Comparison of ENCODE assay signal across 15 cellular contexts in genomic region chr4:47972181-47972580, GRCh38. TPM values are rescaled to one million over a fixed set of nuclear protein-coding genes. Genes with fewer than 3 reads are reported as not detected.
DNase-seq lines count a peak whose midpoint lies in the region; ATAC-seq, FAIRE-seq and TF ChIP-seq lines count a peak whose summit lies in the region.
"Had no signal": no experiment of that assay in that cellular context is flagged by ENCODE, and none has a peak within 500 bp of the region (broad histone marks: within the 10 kb centered on the region; RNA-seq: fewer than 3 reads in every experiment).

No MANE protein-coding gene starts in this region.

- H3K27me3 Mint-ChIP-seq in activated T-cell treated with anti-CD3 and anti-CD28 coated beads, Interleukin-2, amount 50 U/mL, for 72 hours (ENCODE audit: low read depth), result no peaks in the 10 kb centered on the region

- peak; percentile 42 for DNase-seq in GM13976 (ENCODE audit: low spot score)
- no peak for DNase-seq in PC-9
- DNase-seq in RCC 7860 (ENCODE audit: low spot score), result no peak
- no peak for DNase-seq in effector memory CD4-positive, alpha-beta T cell
- DNase-seq in posterior cingulate gyrus, result no peak
- no peak for DNase-seq in activated T-cell treated with anti-CD3 and anti-CD28 coated beads, Interleukin-2, amount 50 U/mL, for 72 hours
- DNase-seq: activated CD8-positive, alpha-beta memory T cell treated with anti-CD3 and anti-CD28 coated beads, Interleukin-2, amount 50 U/mL, for 4 hours; AML-193; colonic mucosa; naive thymus-derived CD8-positive, alpha-beta T cell; NCI-H226; Right ventricle myocardium superior had no signal

- CTCF ChIA-PET in PC-9 (lab: Charles Lee), result no interaction called here

- no peak overlapping the region; the same call in 1 of the 2 replicates for H3K27ac ChIP-seq in PC-9
- H3K27ac ChIP-seq in effector memory CD4-positive, alpha-beta T cell (ENCODE audit: insufficient read depth, low read length, poor library complexity, severe bottlenecking), result no peak overlapping the region
- H3K27ac ChIP-seq: colonic mucosa, KMS-11 had no signal

- intact Hi-C loops in PC-9 (cut with micrococcal nuclease; ENCODE audit: unreplicated experiment), result no loop called here
- intact Hi-C loops in posterior cingulate gyrus (cut with DNase I), result no loop called here

- H3K9me3 ChIP-seq in PC-9 (ENCODE audit: insufficient read depth, low read depth), result no peaks in the 10 kb centered on the region; the same call in 1 of the 2 replicates
- H3K9me3 ChIP-seq in effector memory CD4-positive, alpha-beta T cell (ENCODE audit: control insufficient read depth, low read length), result no peaks in the 10 kb centered on the region
- H3K9me3 ChIP-seq: colonic mucosa had no signal

- no peaks in the 10 kb centered on the region for H3K36me3 ChIP-seq in PC-9 (ENCODE audit: low read depth)
- no peaks in the 10 kb centered on the region for H3K36me3 ChIP-seq in effector memory CD4-positive, alpha-beta T cell (ENCODE audit: control insufficient read depth, insufficient read depth, low read length)
- H3K36me3 ChIP-seq: colonic mucosa had no signal

- H3K4me3 Mint-ChIP-seq in activated T-cell treated with anti-CD3 and anti-CD28 coated beads, Interleukin-2, amount 50 U/mL, for 72 hours, result no peak overlapping the region
- H3K4me3 Mint-ChIP-seq: naive thymus-derived CD8-positive, alpha-beta T cell had no signal

- H3K9me2 ChIP-seq in PC-9 (ENCODE audit: insufficient read depth), result no peaks in the 10 kb centered on the region

- no peak overlapping the region for H3K27ac Mint-ChIP-seq in activated T-cell treated with anti-CD3 and anti-CD28 coated beads, Interleukin-2, amount 50 U/mL, for 72 hours
- H3K27ac Mint-ChIP-seq: naive thymus-derived CD8-positive, alpha-beta T cell had no signal

- 0 out of 2 replicates have a peak overlapping the region, but pooled peaks have one; percentile 16 for H2AFZ ChIP-seq in PC-9

- peak; percentile 57 for ATAC-seq in GM21381 (IDR thresholded peaks at IDR 0.05; ENCODE audit: unreplicated experiment)
- ATAC-seq in HG03103 (IDR thresholded peaks at IDR 0.05; ENCODE audit: low read depth, unreplicated experiment), result peak; percentile 89
- ATAC-seq in activated T-cell treated with anti-CD3 and anti-CD28 coated beads, Interleukin-2, amount 50 U/mL, for 72 hours (replicated peaks in 1 of 2), result no peak
- ATAC-seq: naive thymus-derived CD8-positive, alpha-beta T cell had no signal

- H3F3A ChIP-seq in PC-9 (ENCODE audit: insufficient read depth, low read depth), result no peaks in the 10 kb centered on the region

- POLR2A ChIA-PET in PC-9 (lab: Charles Lee; ENCODE audit: unreplicated experiment), result no interaction called here

- TF ChIP-seq CTCF in GM13976 (IDR thresholded peaks at IDR 0.05; ENCODE audit: borderline replicate concordance, control extremely low read depth, extremely low read depth, insufficient read depth, missing control alignments) (no peak), PC-9 (conservative IDR thresholded peaks at IDR 0.05) (no peak)

- peaks cover 18% of the 10 kb centered on the region for H3K4me1 ChIP-seq in PC-9 (replicated peaks; ENCODE audit: insufficient read depth)
- H3K4me1 ChIP-seq in effector memory CD4-positive, alpha-beta T cell (ENCODE audit: control insufficient read depth, insufficient read depth, low read length, poor library complexity, severe bottlenecking), result no peaks in the 10 kb centered on the region
- H3K4me1 ChIP-seq: colonic mucosa had no signal

- no peak overlapping the region for H3K4me2 ChIP-seq in PC-9
- H3K4me2 ChIP-seq: KMS-11 had no signal

- in situ Hi-C loops in GM13976 (cut with MboI; ENCODE audit: low sequenced_read_pairs, unreplicated experiment), result no loop called here

- no peaks in the 10 kb centered on the region for H3K4me1 Mint-ChIP-seq in activated T-cell treated with anti-CD3 and anti-CD28 coated beads, Interleukin-2, amount 50 U/mL, for 72 hours (ENCODE audit: low read depth)
- H3K4me1 Mint-ChIP-seq: naive thymus-derived CD8-positive, alpha-beta T cell had no signal

- H3K79me2 ChIP-seq in PC-9 (ENCODE audit: low read depth), result no peaks in the 10 kb centered on the region

- BruUV-seq in PC-9 (replicated peaks; lab: Mats Ljungman, UMichigan), result no TSS peak

- no peaks in the 10 kb centered on the region for H3K9me3 Mint-ChIP-seq in activated T-cell treated with anti-CD3 and anti-CD28 coated beads, Interleukin-2, amount 50 U/mL, for 72 hours

- H3K27me3 ChIP-seq in PC-9 (ENCODE audit: insufficient read depth, low read depth), result no peaks in the 10 kb centered on the region
- H3K27me3 ChIP-seq in effector memory CD4-positive, alpha-beta T cell (replicated peaks; ENCODE audit: control insufficient read depth, insufficient read depth, low read length, poor library complexity, severe bottlenecking), result no peaks in the 10 kb centered on the region
- H3K27me3 ChIP-seq: colonic mucosa had no signal

- no peak overlapping the region for H3K4me3 ChIP-seq in PC-9
- no peak overlapping the region for H3K4me3 ChIP-seq in effector memory CD4-positive, alpha-beta T cell (ENCODE audit: insufficient read depth, low read depth, low read length, poor library complexity, severe bottlenecking)
- H3K4me3 ChIP-seq: colonic mucosa had no signal

- no peaks in the 10 kb centered on the region for H3K36me3 Mint-ChIP-seq in activated T-cell treated with anti-CD3 and anti-CD28 coated beads, Interleukin-2, amount 50 U/mL, for 72 hours (ENCODE audit: insufficient read depth in 2 of 2)

- FAIRE-seq in RCC 7860 (lab: Jason Lieb, UNC), result no peak

- H4K20me1 ChIP-seq in PC-9 (ENCODE audit: insufficient read depth), result no peaks in the 10 kb centered on the region

RNA-seq across cellular contexts. Expression of gene CNGA1, which starts 44.3 kb away (rescaled TPM):
- 1.4 and 1.8 TPM in 2 replicates for total RNA-seq in PC-9 (2021)
- total RNA-seq in activated T-cell treated with anti-CD3 and anti-CD28 coated beads, Interleukin-2, amount 50 U/mL, for 72 hours, result under 1 TPM in 1 of 2 donors, not detected in 1; 0.32 TPM
- total RNA-seq: naive thymus-derived CD8-positive, alpha-beta T cell had no signal

RNA-seq across cellular contexts. Expression of gene NIPAL1, which starts 44.4 kb away (rescaled TPM):
- 7.0 and 8.2 TPM in 2 replicates for total RNA-seq in PC-9 (2021)
- 1 to 10 TPM; 1.6 to 1.7 TPM for total RNA-seq in activated T-cell treated with anti-CD3 and anti-CD28 coated beads, Interleukin-2, amount 50 U/mL, for 72 hours

RNA-seq across cellular contexts. Expression of gene NFXL1, which starts 57.8 kb away (rescaled TPM):
- total RNA-seq in PC-9 (2021), result 15.5 and 15.7 TPM in 2 replicates
- total RNA-seq in activated T-cell treated with anti-CD3 and anti-CD28 coated beads, Interleukin-2, amount 50 U/mL, for 72 hours, result 10 to 100 TPM; 15.6 to 18.4 TPM

Comparison
In these comparisons a context has a peak if more than half of its experiments do, and no peak if none do; other contexts are left out.
1. ATAC-seq: peak in GM21381 (single experiment) and HG03103 (single experiment); none in activated T-cell treated with anti-CD3 and anti-CD28 coated beads, Interleukin-2, amount 50 U/mL, for 72 hours (0 of 2).